In the genomic region with DNA sequence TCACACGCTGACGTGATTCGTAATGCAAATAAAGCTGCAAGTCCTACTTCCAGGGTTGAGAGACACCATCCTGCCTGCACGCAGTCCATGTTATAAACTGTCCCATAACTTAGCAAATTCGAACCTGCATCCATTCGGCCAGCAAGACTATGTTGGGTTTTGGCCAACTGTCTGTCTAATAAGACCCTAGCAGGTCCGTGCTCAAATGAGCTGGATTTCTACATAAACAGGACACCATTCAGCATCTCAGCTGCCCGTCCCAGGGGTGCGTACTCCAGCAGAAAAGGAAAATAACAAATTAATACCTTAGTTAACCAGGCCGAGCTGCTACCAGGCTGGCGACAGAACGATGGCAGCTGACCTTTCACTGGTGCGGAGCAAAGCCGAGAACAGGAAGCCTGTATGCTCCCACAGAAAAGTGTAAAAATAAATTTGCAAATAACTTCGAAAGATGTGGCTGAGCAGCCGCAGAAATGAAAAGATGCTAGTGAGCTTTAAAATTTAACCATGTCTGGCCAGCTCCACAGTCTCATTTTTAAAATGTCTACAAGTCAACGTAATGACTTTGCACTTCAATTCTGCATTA, we compare ENCODE assay signal across 19 cellular contexts.
DNase-seq lines count a peak whose midpoint lies in the region; ATAC-seq and TF ChIP-seq lines count a peak whose summit lies in the region.
"Had no signal": no experiment of that assay in that cellular context is flagged by ENCODE, and none has a peak within 500 bp of the region (broad histone marks: within the 10 kb centered on the region; RNA-seq: fewer than 3 reads in every experiment).

No MANE protein-coding gene starts in this region.

- H3K4me3 ChIP-seq in thoracic aorta (peak overlapping the region; percentile 29), lower lobe of right lung (no peak overlapping the region)
- H3K4me3 ChIP-seq: heart right ventricle, neural progenitor cell had no signal

- peak overlapping the region; percentile 17 for H3K27ac Mint-ChIP-seq in activated T-cell treated with anti-CD3 and anti-CD28 coated beads, Interleukin-2, amount 50 U/mL, for 24 hours
- H3K27ac Mint-ChIP-seq in activated T-cell treated with anti-CD3 and anti-CD28 coated beads, Interleukin-2, amount 50 U/mL, for 72 hours = no peak overlapping the region
- H3K27ac Mint-ChIP-seq: activated CD4-positive, alpha-beta memory T cell treated with anti-CD3 and anti-CD28 coated beads, Interleukin-2, amount 10 ng/mL, durations not matched to agents 7 days and 5 days; activated naive CD8-positive, alpha-beta T cell; neural progenitor cell had no signal

- H3K4me1 ChIP-seq in thoracic aorta (ENCODE audit: control insufficient read depth in 1 of 2, low read depth in 2 of 2) (peaks cover 0 to 13% of the 10 kb centered on the region in 2 donors), lower lobe of right lung (no peaks in the 10 kb centered on the region)
- H3K4me1 ChIP-seq: Caco-2, heart right ventricle, neural progenitor cell had no signal

- no peaks in the 10 kb centered on the region for H3K36me3 Mint-ChIP-seq in activated T-cell treated with anti-CD3 and anti-CD28 coated beads, Interleukin-2, amount 50 U/mL, for 24 hours (ENCODE audit: low read depth)
- H3K36me3 Mint-ChIP-seq in activated T-cell treated with anti-CD3 and anti-CD28 coated beads, Interleukin-2, amount 50 U/mL, for 72 hours (ENCODE audit: insufficient read depth in 2 of 2) = no peaks in the 10 kb centered on the region
- H3K36me3 Mint-ChIP-seq: activated naive CD8-positive, alpha-beta T cell had no signal

- H3K9me3 Mint-ChIP-seq in activated T-cell treated with anti-CD3 and anti-CD28 coated beads, Interleukin-2, amount 50 U/mL, for 24 hours = no peaks in the 10 kb centered on the region
- H3K9me3 Mint-ChIP-seq in activated T-cell treated with anti-CD3 and anti-CD28 coated beads, Interleukin-2, amount 50 U/mL, for 72 hours = no peaks in the 10 kb centered on the region
- H3K9me3 Mint-ChIP-seq: activated CD4-positive, alpha-beta memory T cell treated with anti-CD3 and anti-CD28 coated beads, Interleukin-2, amount 10 ng/mL, durations not matched to agents 7 days and 5 days; neural progenitor cell had no signal

- H3K9me3 ChIP-seq in thoracic aorta (no peaks in the 10 kb centered on the region), lower lobe of right lung (no peaks in the 10 kb centered on the region)
- H3K9me3 ChIP-seq: Caco-2, heart right ventricle had no signal

- intact Hi-C loops in lower lobe of right lung (cut with DNase I) = no loop called here

- no peak for ATAC-seq in activated T-cell treated with anti-CD3 and anti-CD28 coated beads, Interleukin-2, amount 50 U/mL, for 72 hours (replicated peaks in 1 of 2)
- ATAC-seq in GM21576 (IDR thresholded peaks at IDR 0.05; ENCODE audit: unreplicated experiment) = peak; percentile 75
- ATAC-seq in HG03139 (IDR thresholded peaks at IDR 0.05; ENCODE audit: unreplicated experiment) = peak; percentile 71
- no peak for ATAC-seq in thoracic aorta (ENCODE audit: insufficient number of reproducible peaks, low FRiP score, low read depth)
- ATAC-seq in lower lobe of right lung = no peak
- ATAC-seq: left lobe of liver had no signal

- no peak overlapping the region for H3K4me3 Mint-ChIP-seq in activated T-cell treated with anti-CD3 and anti-CD28 coated beads, Interleukin-2, amount 50 U/mL, for 24 hours
- no peak overlapping the region for H3K4me3 Mint-ChIP-seq in activated T-cell treated with anti-CD3 and anti-CD28 coated beads, Interleukin-2, amount 50 U/mL, for 72 hours
- H3K4me3 Mint-ChIP-seq: activated CD4-positive, alpha-beta memory T cell treated with anti-CD3 and anti-CD28 coated beads, Interleukin-2, amount 10 ng/mL, durations not matched to agents 7 days and 5 days; activated naive CD8-positive, alpha-beta T cell; neural progenitor cell had no signal

- H3K27ac ChIP-seq in thoracic aorta (no peak overlapping the region), lower lobe of right lung (no peak overlapping the region)
- H3K27ac ChIP-seq: epithelial cell of prostate, heart right ventricle, neural progenitor cell had no signal

- peaks cover 26% of the 10 kb centered on the region for H3K27me3 Mint-ChIP-seq in activated T-cell treated with anti-CD3 and anti-CD28 coated beads, Interleukin-2, amount 50 U/mL, for 24 hours
- peaks cover 21% of the 10 kb centered on the region for H3K27me3 Mint-ChIP-seq in activated T-cell treated with anti-CD3 and anti-CD28 coated beads, Interleukin-2, amount 50 U/mL, for 72 hours (ENCODE audit: low read depth)

- DNase-seq in activated T-cell treated with anti-CD3 and anti-CD28 coated beads, Interleukin-2, amount 50 U/mL, for 24 hours = no peak
- no peak for DNase-seq in activated T-cell treated with anti-CD3 and anti-CD28 coated beads, Interleukin-2, amount 50 U/mL, for 72 hours
- no peak for DNase-seq in thoracic aorta (ENCODE audit: low spot score)
- no peak for DNase-seq in lower lobe of right lung
- no peak for DNase-seq in DMS 273 treated with DMSO at 0.1 percent for 48 hours (lab: John Stamatoyannopoulos, UW)
- DNase-seq in cortex of kidney (lab: John Stamatoyannopoulos, UW) = no peak
- DNase-seq: activated CD4-positive, alpha-beta memory T cell treated with anti-CD3 and anti-CD28 coated beads, Interleukin-2, amount 10 ng/mL, durations not matched to agents 7 days and 5 days; Caco-2; cerebellar nuclear complex; heart right ventricle; IMR-90; NCI-H1436 treated with DMSO at 0.1 percent for 48 hours; NCI-H510A treated with DMSO at 0.1 percent for 48 hours had no signal

- H3K27me3 ChIP-seq in thoracic aorta (replicated peaks; ENCODE audit: insufficient read depth) (no peaks in the 10 kb centered on the region), lower lobe of right lung (ENCODE audit: low read depth) (no peaks in the 10 kb centered on the region)
- H3K27me3 ChIP-seq: heart right ventricle, neural progenitor cell had no signal

- TF ChIP-seq CTCF in thoracic aorta (IDR thresholded peaks at IDR 0.05) (no peak), lower lobe of right lung (IDR thresholded peaks at IDR 0.05) (no peak)

- peaks cover 6% of the 10 kb centered on the region for H3K4me1 Mint-ChIP-seq in activated T-cell treated with anti-CD3 and anti-CD28 coated beads, Interleukin-2, amount 50 U/mL, for 24 hours (ENCODE audit: low read depth)
- no peaks in the 10 kb centered on the region for H3K4me1 Mint-ChIP-seq in activated T-cell treated with anti-CD3 and anti-CD28 coated beads, Interleukin-2, amount 50 U/mL, for 72 hours (ENCODE audit: low read depth)
- H3K4me1 Mint-ChIP-seq: activated CD4-positive, alpha-beta memory T cell treated with anti-CD3 and anti-CD28 coated beads, Interleukin-2, amount 10 ng/mL, durations not matched to agents 7 days and 5 days had no signal

- no peaks in the 10 kb centered on the region for H3K36me3 ChIP-seq in thoracic aorta
- no peaks in the 10 kb centered on the region for H3K36me3 ChIP-seq in lower lobe of right lung
- H3K36me3 ChIP-seq: neural progenitor cell had no signal

Comparison
In these comparisons a context has a peak if more than half of its experiments do, and no peak if none do; other contexts are left out.
1. ATAC-seq: peak in GM21576 (single experiment) and HG03139 (single experiment); none in activated T-cell treated with anti-CD3 and anti-CD28 coated beads, Interleukin-2, amount 50 U/mL, for 72 hours (0 of 2), thoracic aorta (single experiment) and lower lobe of right lung (0 of 2).